In the genomic region with DNA sequence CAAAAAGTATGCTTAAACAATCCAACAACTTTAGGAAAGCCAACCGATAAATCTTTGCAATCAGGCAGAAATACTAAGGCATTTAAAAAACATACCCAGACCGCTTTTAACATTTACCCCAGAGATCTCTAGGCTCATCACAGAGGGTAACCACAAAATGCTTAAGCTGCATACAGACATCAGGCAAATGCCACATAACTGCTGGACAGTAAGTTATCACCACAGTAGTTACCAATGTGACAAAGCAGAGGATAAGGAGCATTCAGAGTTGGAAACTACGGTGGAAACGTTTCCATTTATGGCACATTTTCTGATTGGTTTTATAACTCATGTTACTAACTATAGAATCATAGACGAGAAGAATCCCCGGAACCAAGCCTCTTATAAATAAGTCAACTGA, we compare ENCODE assay signal across 18 cellular contexts.
DNase-seq lines count a peak whose midpoint lies in the region; FAIRE-seq and TF ChIP-seq lines count a peak whose summit lies in the region.
"Had no signal": no experiment of that assay in that cellular context is flagged by ENCODE, and none has a peak within 500 bp of the region (broad histone marks: within the 10 kb centered on the region; RNA-seq: fewer than 3 reads in every experiment).

No MANE protein-coding gene starts in this region.

- no peak for TF ChIP-seq POLR2A in GM12891 (IDR thresholded peaks at IDR 0.05; ENCODE audit: low read depth, low read length)
- TF ChIP-seq POLR2A in breast epithelium (IDR thresholded peaks at IDR 0.05): no peak

- FAIRE-seq in GM12891 (lab: Jason Lieb, UNC): peak; percentile 90

- H3K27me3 ChIP-seq in left ventricle myocardium inferior (ENCODE audit: low read depth) (no peaks in the 10 kb centered on the region), smooth muscle cell (ENCODE audit: low read depth) (no peaks in the 10 kb centered on the region), breast epithelium (no peaks in the 10 kb centered on the region)

- peak overlapping the region; percentile 80 for H3K4me2 ChIP-seq in smooth muscle cell
- H3K4me2 ChIP-seq: PC-9 had no signal

- no peak for DNase-seq in GM12891 (ENCODE audit: insufficient read length, low spot score)
- peak; percentile 54 for DNase-seq in amniotic epithelial cell (ENCODE audit: low read depth)
- no peak for DNase-seq in left ventricle myocardium inferior
- DNase-seq in smooth muscle cell (lab: John Stamatoyannopoulos, UW; ENCODE audit: unreplicated experiment): no peak
- no peak for DNase-seq in NCI-H226
- DNase-seq in anterior cingulate cortex (lab: John Stamatoyannopoulos, UW): no peak
- no peak for DNase-seq in breast epithelium (ENCODE audit: low spot score in 2 of 2)
- no peak for DNase-seq in head of caudate nucleus
- DNase-seq: activated B cell treated with CpG ODN at 0.5 μM for 24 hours; activated CD8-positive, alpha-beta memory T cell treated with anti-CD3 and anti-CD28 coated beads, Interleukin-2, amount 10 ng/mL, durations not matched to agents 7 days and 5 days; activated naive CD8-positive, alpha-beta T cell treated with anti-CD3 and anti-CD28 coated beads, Interleukin-2, amount 10 ng/mL, durations not matched to agents 7 days and 5 days; cortex of kidney; Kasumi-1; NCI-H146; NCI-H446; PC-9 had no signal

- H3K9ac ChIP-seq in smooth muscle cell (ENCODE audit: low read depth): peak overlapping the region; percentile 26

- H3K4me3 ChIP-seq in left ventricle myocardium inferior (peak overlapping the region; percentile 12), smooth muscle cell (peak overlapping the region; percentile 14), breast epithelium (no peak overlapping the region)
- H3K4me3 ChIP-seq: HAP-1, lung, PC-9 had no signal

- H3K36me3 ChIP-seq in left ventricle myocardium inferior (no peaks in the 10 kb centered on the region), smooth muscle cell (ENCODE audit: low read depth) (no peaks in the 10 kb centered on the region), breast epithelium (no peaks in the 10 kb centered on the region)
- H3K36me3 ChIP-seq: HAP-1 had no signal

- no peak overlapping the region for H2AFZ ChIP-seq in smooth muscle cell (ENCODE audit: low read depth)
- H2AFZ ChIP-seq: PC-9 had no signal

- peak overlapping the region; percentile 81 for H3K27ac ChIP-seq in left ventricle myocardium inferior (replicated peaks)
- H3K27ac ChIP-seq in smooth muscle cell (ENCODE audit: low read depth): peak overlapping the region; percentile 70
- no peak overlapping the region for H3K27ac ChIP-seq in breast epithelium
- H3K27ac ChIP-seq: PC-9 had no signal

- no peaks in the 10 kb centered on the region for H3K9me3 ChIP-seq in left ventricle myocardium inferior (replicated peaks)
- no peaks in the 10 kb centered on the region for H3K9me3 ChIP-seq in smooth muscle cell (replicated peaks; ENCODE audit: low read depth)
- no peaks in the 10 kb centered on the region for H3K9me3 ChIP-seq in breast epithelium
- H3K9me3 ChIP-seq: HAP-1 had no signal

- TF ChIP-seq CTCF in left ventricle myocardium inferior (IDR thresholded peaks at IDR 0.05; ENCODE audit: borderline replicate concordance) (no peak), smooth muscle cell (IDR thresholded peaks at IDR 0.05; ENCODE audit: borderline replicate concordance, insufficient read depth, poor library complexity, severe bottlenecking) (no peak), breast epithelium (IDR thresholded peaks at IDR 0.05) (no peak)

- H3K4me1 ChIP-seq in left ventricle myocardium inferior: peaks cover 79% of the 10 kb centered on the region
- H3K4me1 ChIP-seq in smooth muscle cell (ENCODE audit: low read depth): peaks cover 22% of the 10 kb centered on the region
- peaks cover 0 to 8% of the 10 kb centered on the region in 2 donors for H3K4me1 ChIP-seq in breast epithelium

- peaks cover 100% of the 10 kb centered on the region for H4K20me1 ChIP-seq in smooth muscle cell (ENCODE audit: low read depth)

- peaks cover 95% of the 10 kb centered on the region for H3K79me2 ChIP-seq in smooth muscle cell (ENCODE audit: low read depth)

- H3F3A ChIP-seq in smooth muscle cell (ENCODE audit: low read depth): peaks cover 19% of the 10 kb centered on the region

- WGBS in smooth muscle cell (ENCODE audit: low lambda C conversion rate): 17% methylated on average over 6 of the region's 6 CpGs

- intact Hi-C loops in left ventricle myocardium inferior (cut with micrococcal nuclease) (no loop called here), breast epithelium (cut with DNase I; ENCODE audit: low total_unique reads) (no loop called here), head of caudate nucleus (cut with DNase I) (no loop called here)

TF ChIP-seq in GM12891, 5 proteins besides CTCF, POLR2A, EP300 and RAD21:
- TF ChIP-seq POU2F2 (IDR thresholded peaks at IDR 0.05; ENCODE audit: low read depth, low read length) (no peak), POLR2AphosphoS5 (IDR thresholded peaks at IDR 0.05; ENCODE audit: low read depth, low read length) (no peak), TAF1 (IDR thresholded peaks at IDR 0.05; ENCODE audit: low read depth, low read length) (no peak), PAX5 (IDR thresholded peaks at IDR 0.05; ENCODE audit: insufficient read depth, low read length, severe bottlenecking) (no peak), SPI1 (IDR thresholded peaks at IDR 0.05; ENCODE audit: low read depth, low read length) (no peak)

Comparison
In these comparisons a context has a peak if more than half of its experiments do, and no peak if none do; other contexts are left out.
1. H3K27ac ChIP-seq: peak in left ventricle myocardium inferior (single experiment) and smooth muscle cell (single experiment); none in breast epithelium (0 of 2).
2. H3K4me3 ChIP-seq: peak in left ventricle myocardium inferior (single experiment) and smooth muscle cell (single experiment); none in breast epithelium (0 of 3).